Comparison of ENCODE assay signal across 8 cellular contexts in genomic region chr19:23758187-23759074, GRCh38. TPM values are rescaled to one million over a fixed set of nuclear protein-coding genes. Genes with fewer than 3 reads are reported as not detected.
DNase-seq lines count a peak whose midpoint lies in the region; ATAC-seq and TF ChIP-seq lines count a peak whose summit lies in the region.

ZNF681 (minus strand) TSS chr19:23758891; CDS start chr19:23758749, 142 bp downstream.

- H3K36me3 ChIP-seq in Caco-2 (ENCODE audit: control insufficient read depth, insufficient read depth, low read length) (no peaks in the 10 kb centered on the region), thoracic aorta (no peaks in the 10 kb centered on the region)

- H3K4me3 ChIP-seq in Caco-2 (ENCODE audit: low read depth, low read length), result peak within 1 kb of the TSS; percentile 59
- H3K4me3 ChIP-seq in thoracic aorta, result peak within 1 kb of the TSS; percentile 91

- H3K4me3 Mint-ChIP-seq in Caco-2 (ENCODE audit: unreplicated experiment) (peak within 1 kb of the TSS; percentile 74), osteocyte (ENCODE audit: unreplicated experiment) (peak within 1 kb of the TSS; percentile 96)
- peak within 1 kb of the TSS; percentile 95 for H3K4me3 Mint-ChIP-seq in activated naive CD4-positive, alpha-beta T cell treated with anti-CD3 and anti-CD28 coated beads for 36 hours

- H3K4me1 ChIP-seq in Caco-2 (no peaks in the 10 kb centered on the region), thoracic aorta (ENCODE audit: control insufficient read depth in 1 of 2, low read depth in 2 of 2) (peaks cover under 1 to 10% of the 10 kb centered on the region in 2 donors)

- H3K36me3 Mint-ChIP-seq in Caco-2 (ENCODE audit: insufficient read depth, unreplicated experiment) (no peaks in the 10 kb centered on the region), osteocyte (ENCODE audit: unreplicated experiment) (peaks cover 12% of the 10 kb centered on the region)
- H3K36me3 Mint-ChIP-seq in activated naive CD4-positive, alpha-beta T cell treated with anti-CD3 and anti-CD28 coated beads for 36 hours (ENCODE audit: low read depth), result peaks cover 23% of the 10 kb centered on the region

- no TSS peak for BruUV-seq in Caco-2 (replicated peaks; lab: Mats Ljungman, UMichigan)

- DNase-seq in Caco-2, result peak; percentile 68 to 87
- DNase-seq in HT1080 (ENCODE audit: low read depth), result peak; percentile 82
- peak; percentile 97 for DNase-seq in RPMI8226
- peak; percentile 94 for DNase-seq in activated naive CD4-positive, alpha-beta T cell treated with anti-CD3 and anti-CD28 coated beads for 36 hours
- DNase-seq in glomerular visceral epithelial cell (ENCODE audit: extremely low spot score), result peak; percentile 10
- DNase-seq in osteocyte (ENCODE audit: extremely low spot score, unreplicated experiment), result peak; percentile 96
- peak; percentile 72 for DNase-seq in thoracic aorta (ENCODE audit: low spot score)

- no peaks in the 10 kb centered on the region for H3K27me3 Mint-ChIP-seq in Caco-2 (ENCODE audit: insufficient read depth, unreplicated experiment)
- H3K27me3 Mint-ChIP-seq in activated naive CD4-positive, alpha-beta T cell treated with anti-CD3 and anti-CD28 coated beads for 36 hours (ENCODE audit: low read depth), result no peaks in the 10 kb centered on the region
- no peaks in the 10 kb centered on the region for H3K27me3 Mint-ChIP-seq in osteocyte (ENCODE audit: unreplicated experiment)

- H3K27ac Mint-ChIP-seq in Caco-2 (ENCODE audit: unreplicated experiment) (no peak within 1 kb of the TSS), osteocyte (ENCODE audit: unreplicated experiment) (peak within 1 kb of the TSS; percentile 98)
- peak within 1 kb of the TSS; percentile 93 for H3K27ac Mint-ChIP-seq in activated naive CD4-positive, alpha-beta T cell treated with anti-CD3 and anti-CD28 coated beads for 36 hours

- ATAC-seq in GM19463 (IDR thresholded peaks at IDR 0.05; ENCODE audit: unreplicated experiment) (peak; percentile 83), thoracic aorta (ENCODE audit: insufficient number of reproducible peaks, low FRiP score, low read depth) (peak; percentile 72)

- H3K27ac ChIP-seq in thoracic aorta, result peak within 1 kb of the TSS; percentile 72 to 74

- H3K27me3 ChIP-seq in Caco-2 (replicated peaks; ENCODE audit: control insufficient read depth, insufficient read depth, low read length) (no peaks in the 10 kb centered on the region), thoracic aorta (replicated peaks; ENCODE audit: insufficient read depth) (no peaks in the 10 kb centered on the region)

- peaks cover 20% of the 10 kb centered on the region for H3K9me3 Mint-ChIP-seq in Caco-2 (ENCODE audit: unreplicated experiment)
- H3K9me3 Mint-ChIP-seq in activated naive CD4-positive, alpha-beta T cell treated with anti-CD3 and anti-CD28 coated beads for 36 hours, result peaks cover 7% of the 10 kb centered on the region
- peaks cover 9% of the 10 kb centered on the region for H3K9me3 Mint-ChIP-seq in osteocyte (ENCODE audit: unreplicated experiment)

- H3K4me1 Mint-ChIP-seq in Caco-2 (ENCODE audit: low read depth, unreplicated experiment) (no peaks in the 10 kb centered on the region), osteocyte (ENCODE audit: unreplicated experiment) (peaks cover 14% of the 10 kb centered on the region)
- H3K4me1 Mint-ChIP-seq in activated naive CD4-positive, alpha-beta T cell treated with anti-CD3 and anti-CD28 coated beads for 36 hours (ENCODE audit: low read depth), result peaks cover 19% of the 10 kb centered on the region

- POLR2A ChIA-PET in Caco-2 (lab: Charles Lee), result interaction anchor here (0.6 kb wide), 2 partner anchors 71 to 768 kb away, joined by 3 to 4 read pairs; partner anchors contain the start of gene ZNF675

- TF ChIP-seq CTCF in Caco-2 (IDR thresholded peaks at IDR 0.05; ENCODE audit: insufficient read depth in 1 of 2, low read depth in 1 of 2, low read length in 1 of 2, severe bottlenecking in 1 of 2, unreplicated experiment in 1 of 2), result no peak
- TF ChIP-seq CTCF in osteocyte (IDR thresholded peaks at IDR 0.05), result peak; percentile 25
- TF ChIP-seq CTCF in thoracic aorta (IDR thresholded peaks at IDR 0.05), result peak; percentile 22

- CTCF ChIA-PET in Caco-2 (lab: Charles Lee), result interaction anchor here (0.6 kb wide), 1 partner anchor 493 kb away, joined by 5 read pairs; no protein-coding TSS in a partner anchor
- CTCF ChIA-PET in activated naive CD4-positive, alpha-beta T cell treated with anti-CD3 and anti-CD28 coated beads for 36 hours (lab: Charles Lee), result interaction anchor here (1.1 to 1.2 kb wide), 2 partner anchors 31 to 71 kb away, joined by 3 read pairs; no protein-coding TSS in a partner anchor

- intact Hi-C loops in Caco-2 (cut with micrococcal nuclease; ENCODE audit: unreplicated experiment), result loop anchor here (1.0 kb wide), 1 partner anchor 71 kb away; the partner anchor contains the start of gene ZNF675
- intact Hi-C loops in activated naive CD4-positive, alpha-beta T cell treated with anti-CD3 and anti-CD28 coated beads for 36 hours (cut with micrococcal nuclease), result loop anchor here (1.0 to 2.0 kb wide), 7 partner anchors 40 to 484 kb away; partner anchors contain the start of genes ZNF254, ZNF726 and ZNF91

- H3K9me3 ChIP-seq in Caco-2, result peaks cover 5% of the 10 kb centered on the region; the same call in 1 of the 2 replicates
- no peaks in the 10 kb centered on the region for H3K9me3 ChIP-seq in thoracic aorta

RNA-seq across cellular contexts. Expression of gene ZNF681, which starts in this region (rescaled TPM):
- total RNA-seq in Caco-2 (2022) (1.2 TPM in 2 replicates), osteocyte (1.4 and 2.4 TPM in 2 replicates), thoracic aorta (1 to 10 TPM in 1 of 2 donors, under 1 TPM in 1; 0.56 to 2.2 TPM)
- total RNA-seq in HT1080 (2014; rRNA removed; shearing (Covaris generic)), result 1.3 and 2.9 TPM in 2 replicates
- polyA plus RNA-seq in HT1080 (2015; cell fraction: cytosol; rRNA removed), result 0.41 and 0.77 TPM in 2 replicates
- polyA plus RNA-seq in HT1080 (2015; cell fraction: nucleus; rRNA removed), result 0.95 and 4.6 TPM in 2 replicates
- total RNA-seq in activated naive CD4-positive, alpha-beta T cell treated with anti-CD3 and anti-CD28 coated beads for 36 hours, result 1 to 10 TPM; 3.1 to 5.1 TPM

Comparison
In these comparisons a context has a peak if more than half of its experiments do, and no peak if none do; other contexts are left out.
1. Peak in every context shown above with its lines: DNase-seq, ATAC-seq, H3K4me3 ChIP-seq and H3K27ac ChIP-seq.
2. DNase-seq: peak in every context shown above with its lines; median percentile 97 in RPMI8226; 96 in osteocyte; 94 in activated naive CD4-positive, alpha-beta T cell treated with anti-CD3 and anti-CD28 coated beads for 36 hours; 82 in HT1080; 78 in Caco-2; 72 in thoracic aorta; 10 in glomerular visceral epithelial cell.
3. CTCF ChIP-seq: peak in osteocyte (single experiment) and thoracic aorta (single experiment); none in Caco-2 (0 of 2).